Comparison of ENCODE assay signal across 8 cellular contexts in genomic region chr9:22052376-22052945, GRCh38. TPM values are rescaled to one million over a fixed set of nuclear protein-coding genes. Genes with fewer than 3 reads are reported as not detected.
A peak's percentile ranks its signal among the peaks of the same experiment; 100 is the strongest.
DNase-seq lines count a peak whose midpoint lies in the region; ATAC-seq and TF ChIP-seq lines count a peak whose summit lies in the region.

No MANE protein-coding gene starts in this region.

- ATAC-seq in GM19328 (IDR thresholded peaks at IDR 0.05; ENCODE audit: unreplicated experiment) (no peak), lower lobe of right lung (no peak)

- H3K36me3 ChIP-seq in BJ (ENCODE audit: control insufficient read depth, insufficient read depth, low read length) (no peaks in the 10 kb centered on the region), kidney epithelial cell (ENCODE audit: control insufficient read depth, insufficient read depth, low read length) (no peaks in the 10 kb centered on the region), colonic mucosa (no peaks in the 10 kb centered on the region), lower lobe of right lung (no peaks in the 10 kb centered on the region)

- H3K4me1 ChIP-seq in colonic mucosa, result no peaks in the 10 kb centered on the region
- no peaks in the 10 kb centered on the region for H3K4me1 ChIP-seq in lower lobe of right lung

- H3K27ac ChIP-seq in colonic mucosa, result no peak overlapping the region
- H3K27ac ChIP-seq in lower lobe of right lung, result no peak overlapping the region

- intact Hi-C loops in colonic mucosa (cut with DNase I), result no loop called here
- intact Hi-C loops in lower lobe of right lung (cut with DNase I), result no loop called here

- POLR2A ChIA-PET in BJ (lab: Charles Lee), result interaction anchor here (0.5 kb wide), 1 partner anchor 536 kb away, joined by 3 read pairs; no protein-coding TSS in a partner anchor

- H3K9me3 ChIP-seq in colonic mucosa (no peaks in the 10 kb centered on the region), lower lobe of right lung (no peaks in the 10 kb centered on the region)

- no peaks in the 10 kb centered on the region for H3K27me3 ChIP-seq in BJ (ENCODE audit: control insufficient read depth, insufficient read depth, low read length)
- H3K27me3 ChIP-seq in kidney epithelial cell (ENCODE audit: control insufficient read depth, insufficient read depth, low read length), result no peaks in the 10 kb centered on the region
- H3K27me3 ChIP-seq in colonic mucosa, result no peaks in the 10 kb centered on the region
- no peaks in the 10 kb centered on the region for H3K27me3 ChIP-seq in lower lobe of right lung (ENCODE audit: low read depth)

- H3K9ac ChIP-seq in colonic mucosa (ENCODE audit: low read depth in 2 of 2, low read length in 2 of 2), result no peak overlapping the region

- CTCF ChIA-PET in BJ (lab: Yijun Ruan, JAX), result interaction anchor here (0.6 to 2.1 kb wide), 3 partner anchors 24 to 77 kb away, joined by 3 to 8 read pairs (median 3); partner anchors contain the start of gene CDKN2B

- TF ChIP-seq CTCF in BJ (IDR thresholded peaks at IDR 0.05; ENCODE audit: insufficient read depth, low read depth, low read length), result no peak
- no peak for TF ChIP-seq CTCF in HFF-Myc (IDR thresholded peaks at IDR 0.05; ENCODE audit: low read depth, low read length, missing control alignments)
- TF ChIP-seq CTCF in kidney epithelial cell (IDR thresholded peaks at IDR 0.05; ENCODE audit: insufficient read depth, low read length, poor library complexity, severe bottlenecking), result no peak
- no peak for TF ChIP-seq CTCF in colonic mucosa (IDR thresholded peaks at IDR 0.05)
- no peak for TF ChIP-seq CTCF in lower lobe of right lung (IDR thresholded peaks at IDR 0.05)

- peak; percentile 72 for DNase-seq in BJ (ENCODE audit: low read depth)
- DNase-seq in HFF-Myc (ENCODE audit: extremely low read depth, low read depth), result peak; percentile 95
- peak; percentile 12 for DNase-seq in activated CD8-positive, alpha-beta memory T cell treated with anti-CD3 and anti-CD28 coated beads, Interleukin-2, amount 50 U/mL, for 24 hours (ENCODE audit: extremely low read depth)
- DNase-seq in kidney epithelial cell (ENCODE audit: low read depth), result peak; percentile 99
- no peak for DNase-seq in middle frontal gyrus (ENCODE audit: extremely low spot score, low spot score)
- DNase-seq in colonic mucosa, result no peak
- no peak for DNase-seq in lower lobe of right lung

- H3K4me3 ChIP-seq in BJ (ENCODE audit: low read depth, low read length) (no peak overlapping the region), HFF-Myc (replicated peaks; ENCODE audit: low read depth, low read length) (no peak overlapping the region), kidney epithelial cell (ENCODE audit: low read depth, low read length) (no peak overlapping the region), colonic mucosa (no peak overlapping the region), lower lobe of right lung (no peak overlapping the region)

RNA-seq across cellular contexts. Expression of gene CDKN2B, which starts 43.4 kb away (rescaled TPM):
- 4.3 and 5.2 TPM in 2 replicates for polyA plus RNA-seq in BJ (2011; rRNA removed)
- 2.6 and 3.0 TPM in 2 replicates for polyA minus RNA-seq in BJ (2011; rRNA and poly(A)+ RNA removed)
- total RNA-seq in kidney epithelial cell, result 16.7 and 28.3 TPM in 2 replicates
- total RNA-seq in colonic mucosa, result 10 to 100 TPM; 57.0 to 76.6 TPM
- total RNA-seq in lower lobe of right lung, result 17.9 TPM

RNA-seq across cellular contexts. Expression of gene CDKN2B-AS1, which starts 57.9 kb away (rescaled TPM):
- polyA plus RNA-seq in BJ (2011; rRNA removed), result 0.59 and 1.1 TPM in 2 replicates
- polyA minus RNA-seq in BJ (2011; rRNA and poly(A)+ RNA removed), result 1.2 and 2.1 TPM in 2 replicates
- total RNA-seq in kidney epithelial cell (0.04 and 0.14 TPM in 2 replicates), colonic mucosa (10 to 100 TPM; 39.7 to 73.7 TPM), lower lobe of right lung (2.4 TPM)

RNA-seq across cellular contexts. Expression of gene CDKN2A, which starts 58.3 kb away (rescaled TPM):
- polyA plus RNA-seq in BJ (2011; rRNA removed), result 15.2 and 20.0 TPM in 2 replicates
- polyA minus RNA-seq in BJ (2011; rRNA and poly(A)+ RNA removed), result 4.2 and 5.0 TPM in 2 replicates
- total RNA-seq in kidney epithelial cell (1.7 and 3.6 TPM in 2 replicates), colonic mucosa (1 to 10 TPM; 1.3 to 2.9 TPM), lower lobe of right lung (8.4 TPM)

Comparison
In these comparisons a context has a peak if more than half of its experiments do, and no peak if none do; other contexts are left out.
1. DNase-seq: peak in BJ (single experiment), HFF-Myc (single experiment), activated CD8-positive, alpha-beta memory T cell treated with anti-CD3 and anti-CD28 coated beads, Interleukin-2, amount 50 U/mL, for 24 hours (single experiment) and kidney epithelial cell (single experiment); none in middle frontal gyrus (single experiment), colonic mucosa (single experiment) and lower lobe of right lung (single experiment).
2. RNA of gene CDKN2B-AS1, which starts 57.9 kb away (total RNA-seq): 39.7 to 73.7 TPM in colonic mucosa; 2.4 TPM in lower lobe of right lung (single experiment) and 0.04 to 0.14 TPM in kidney epithelial cell; every median in the first group is over 10 times any median in the second.